17 cellular contexts compared by ENCODE assay signal in the genomic region with DNA sequence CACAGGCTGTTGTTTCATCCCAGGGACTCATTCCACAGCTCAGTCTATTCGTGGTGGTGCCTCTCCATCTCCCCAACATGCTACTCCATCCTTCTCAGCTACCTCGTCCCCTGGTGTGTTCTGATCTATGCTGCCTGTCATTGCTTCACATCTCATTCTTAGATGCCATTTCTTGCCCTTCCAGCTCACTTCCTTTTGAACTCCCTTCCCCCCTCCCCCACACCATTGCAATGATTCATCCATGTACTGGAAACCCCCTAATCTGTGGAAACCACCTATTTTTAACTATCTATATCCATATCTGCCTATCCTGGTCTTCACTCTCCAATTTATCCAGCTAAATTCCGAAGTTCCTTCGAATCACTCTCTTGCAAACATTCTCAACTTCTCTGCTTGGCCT.
DNase-seq lines count a peak whose midpoint lies in the region; ATAC-seq, FAIRE-seq and TF ChIP-seq lines count a peak whose summit lies in the region.
"Had no signal": no experiment of that assay in that cellular context is flagged by ENCODE, and none has a peak within 500 bp of the region (broad histone marks: within the 10 kb centered on the region; RNA-seq: fewer than 3 reads in every experiment).

No MANE protein-coding gene starts in this region.

- H3F3A ChIP-seq in PC-3 (ENCODE audit: low read length, unreplicated experiment): no peaks in the 10 kb centered on the region

- H2BK12ac ChIP-seq in mesenchymal stem cell (ENCODE audit: low read length in 2 of 2): no peak overlapping the region

- H4K8ac ChIP-seq in mesenchymal stem cell (ENCODE audit: low read length): no peak overlapping the region

- ATAC-seq in activated CD4-positive, alpha-beta T cell treated with anti-CD3 and anti-CD28 coated beads for 36 hours: peak; percentile 33
- ATAC-seq in PC-3: no peak
- ATAC-seq: left lung, right lobe of liver had no signal

- H3K4ac ChIP-seq in mesenchymal stem cell (ENCODE audit: low read depth in 1 of 2, low read length in 2 of 2): no peak overlapping the region

- H2BK15ac ChIP-seq in mesenchymal stem cell (ENCODE audit: low read depth, poor library complexity, severe bottlenecking): no peak overlapping the region

- DNase-seq in activated CD4-positive, alpha-beta T cell treated with anti-CD3 and anti-CD28 coated beads for 36 hours: peak; percentile 45
- no peak for DNase-seq in activated CD4-positive, alpha-beta T cell treated with anti-CD3 and anti-CD28 coated beads, Interleukin-2, amount 50 U/mL, for 48 hours
- DNase-seq in PC-3: peak; percentile 18
- DNase-seq in endothelial cell of umbilical vein (ENCODE audit: low read depth, low spot score): peak; percentile 53
- DNase-seq in mesenchymal stem cell: peak; percentile 51
- DNase-seq in stimulated activated CD8-positive, alpha-beta memory T cell treated with anti-CD3 and anti-CD28 coated beads, Interleukin-4, amount 100 ng/mL, for 48 hours: no peak
- DNase-seq in anterior cingulate cortex (lab: John Stamatoyannopoulos, UW): no peak
- no peak for DNase-seq in caudate nucleus (lab: John Stamatoyannopoulos, UW)
- DNase-seq: 8988T, activated gamma-delta T cell treated with Interleukin-2 at 50 U/mL for 16 hours, DMS79, H9, Karpas-422, left lung, NCI-H1417, right lobe of liver had no signal

- CTCF ChIA-PET in activated CD4-positive, alpha-beta T cell treated with anti-CD3 and anti-CD28 coated beads for 36 hours (lab: Charles Lee): interaction anchor here (0.6 to 1.1 kb wide), 2 partner anchors 12 to 175 kb away, joined by 3 read pairs; no protein-coding TSS in a partner anchor
- CTCF ChIA-PET in PC-3 (lab: Charles Lee): no interaction called here
- CTCF ChIA-PET in endothelial cell of umbilical vein (lab: Charles Lee): no interaction called here

- no peak overlapping the region for H3K9ac ChIP-seq in PC-3 (ENCODE audit: low read length)
- H3K9ac ChIP-seq in endothelial cell of umbilical vein (replicated peaks; ENCODE audit: extremely low read depth, insufficient read depth, low read length): no peak overlapping the region
- no peak overlapping the region for H3K9ac ChIP-seq in mesenchymal stem cell (ENCODE audit: low read length)

- dilution Hi-C loops in endothelial cell of umbilical vein (cut with MboI; ENCODE audit: extremely low pct_ligation_motif_present, low sequenced_read_pairs): no loop called here

- TF ChIP-seq CTCF in PC-3 (conservative IDR thresholded peaks at IDR 0.05; ENCODE audit: low read depth, low read length): no peak
- TF ChIP-seq CTCF in endothelial cell of umbilical vein (IDR thresholded peaks at IDR 0.05; ENCODE audit: extremely low read depth in 1 of 2, insufficient read depth in 1 of 2, low read depth in 1 of 2, low read length in 2 of 2): no peak

- no peaks in the 10 kb centered on the region for H3K79me2 ChIP-seq in PC-3 (ENCODE audit: low read length)
- no peaks in the 10 kb centered on the region for H3K79me2 ChIP-seq in endothelial cell of umbilical vein (ENCODE audit: control insufficient read depth, insufficient read depth, low read length)

- H3K27me3 ChIP-seq in PC-3 (ENCODE audit: low read length) (no peaks in the 10 kb centered on the region), endothelial cell of umbilical vein (ENCODE audit: control insufficient read depth in 2 of 2, insufficient read depth in 2 of 2, low read length in 2 of 2) (no peaks in the 10 kb centered on the region), mesenchymal stem cell (ENCODE audit: control insufficient read depth in 1 of 2, insufficient read depth in 1 of 2, low read length in 2 of 2) (no peaks in the 10 kb centered on the region)
- H3K27me3 ChIP-seq: left lung, right lobe of liver had no signal

- no peak overlapping the region for H2AFZ ChIP-seq in PC-3 (ENCODE audit: low read length)
- peak overlapping the region; percentile 80 for H2AFZ ChIP-seq in endothelial cell of umbilical vein (ENCODE audit: low read depth, low read length)
- no peak overlapping the region for H2AFZ ChIP-seq in mesenchymal stem cell (ENCODE audit: low read depth, low read length)

- POLR2A ChIA-PET in activated CD4-positive, alpha-beta T cell treated with anti-CD3 and anti-CD28 coated beads for 36 hours (lab: Charles Lee): no interaction called here
- POLR2A ChIA-PET in PC-3 (lab: Charles Lee; ENCODE audit: unreplicated experiment): no interaction called here
- POLR2A ChIA-PET in endothelial cell of umbilical vein (lab: Charles Lee): interaction anchor here (0.7 kb wide), 1 partner anchor 719 kb away, joined by 7 read pairs; no protein-coding TSS in a partner anchor

- no peak overlapping the region for H2BK5ac ChIP-seq in mesenchymal stem cell (ENCODE audit: low read depth, low read length, poor library complexity, severe bottlenecking)

- H3K9me3 ChIP-seq in PC-3 (ENCODE audit: low read length) (no peaks in the 10 kb centered on the region), endothelial cell of umbilical vein (replicated peaks; ENCODE audit: control insufficient read depth, insufficient read depth, low read length) (no peaks in the 10 kb centered on the region), mesenchymal stem cell (ENCODE audit: control insufficient read depth, low read length) (no peaks in the 10 kb centered on the region)
- H3K9me3 ChIP-seq: left lung, right lobe of liver had no signal

- H3K9me1 ChIP-seq in endothelial cell of umbilical vein (replicated peaks; ENCODE audit: control insufficient read depth, extremely low read depth, insufficient read depth, low read length): no peaks in the 10 kb centered on the region

- no peak overlapping the region for H3K4me2 ChIP-seq in PC-3 (ENCODE audit: low read length)
- no peak overlapping the region for H3K4me2 ChIP-seq in endothelial cell of umbilical vein (ENCODE audit: insufficient read depth, low read length)
- H3K4me2 ChIP-seq in mesenchymal stem cell (ENCODE audit: low read length, poor library complexity, severe bottlenecking): no peak overlapping the region

- H3K27me3 Mint-ChIP-seq in activated CD4-positive, alpha-beta T cell treated with anti-CD3 and anti-CD28 coated beads for 36 hours: no peaks in the 10 kb centered on the region

- H3K18ac ChIP-seq in mesenchymal stem cell (ENCODE audit: low read depth in 1 of 2, low read length in 2 of 2): no peak overlapping the region

- H3K27ac Mint-ChIP-seq in activated CD4-positive, alpha-beta T cell treated with anti-CD3 and anti-CD28 coated beads for 36 hours: no peak overlapping the region
- H3K27ac Mint-ChIP-seq: H9 had no signal

- H3K9me2 ChIP-seq in PC-3 (replicated peaks; ENCODE audit: low read length): no peaks in the 10 kb centered on the region

- H3K23ac ChIP-seq in mesenchymal stem cell (ENCODE audit: low read length in 2 of 2): no peak overlapping the region

- H4K20me1 ChIP-seq in PC-3 (ENCODE audit: low read length) (no peaks in the 10 kb centered on the region), endothelial cell of umbilical vein (replicated peaks; ENCODE audit: control insufficient read depth, extremely low read depth, insufficient read depth, low read length) (no peaks in the 10 kb centered on the region)

- H3K14ac ChIP-seq in mesenchymal stem cell (ENCODE audit: low read length in 2 of 2): no peak overlapping the region

- H4K91ac ChIP-seq in mesenchymal stem cell (ENCODE audit: low read length): no peak overlapping the region

- H3K9me3 Mint-ChIP-seq in activated CD4-positive, alpha-beta T cell treated with anti-CD3 and anti-CD28 coated beads for 36 hours (ENCODE audit: low read depth): no peaks in the 10 kb centered on the region
- H3K9me3 Mint-ChIP-seq: H9 had no signal

- TF ChIP-seq POLR2A in endothelial cell of umbilical vein (IDR thresholded peaks at IDR 0.05; ENCODE audit: low read depth, low read length): no peak

- no TSS peak for BruUV-seq in PC-3 (replicated peaks; lab: Mats Ljungman, UMichigan)
- BruUV-seq in endothelial cell of umbilical vein (replicated peaks; lab: Mats Ljungman, UMichigan): no TSS peak

- no peaks in the 10 kb centered on the region for H3K79me1 ChIP-seq in mesenchymal stem cell (replicated peaks; ENCODE audit: low read length, poor library complexity, severe bottlenecking)

- no peaks in the 10 kb centered on the region for H3K4me1 Mint-ChIP-seq in activated CD4-positive, alpha-beta T cell treated with anti-CD3 and anti-CD28 coated beads for 36 hours
- H3K4me1 Mint-ChIP-seq: H9 had no signal

- no peak overlapping the region for H3K4me3 Mint-ChIP-seq in activated CD4-positive, alpha-beta T cell treated with anti-CD3 and anti-CD28 coated beads for 36 hours
- H3K4me3 Mint-ChIP-seq: H9 had no signal

- H3K4me1 ChIP-seq in PC-3 (ENCODE audit: insufficient read depth, low read length) (peaks cover 13% of the 10 kb centered on the region; the same call in 1 of the 2 replicates), endothelial cell of umbilical vein (ENCODE audit: control insufficient read depth, extremely low read depth, insufficient read depth, low read length) (peaks cover 11% of the 10 kb centered on the region), mesenchymal stem cell (ENCODE audit: control insufficient read depth, insufficient read depth, low read depth, low read length) (peaks cover 2% of the 10 kb centered on the region)
- H3K4me1 ChIP-seq: left lung, right lobe of liver had no signal

- WGBS in mesenchymal stem cell: 80% methylated on average over 4 of the region's 4 CpGs

- intact Hi-C loops in activated CD4-positive, alpha-beta T cell treated with anti-CD3 and anti-CD28 coated beads for 36 hours (cut with DNase I, micrococcal nuclease): no loop called here
- intact Hi-C loops in PC-3 (cut with micrococcal nuclease) (no loop called here), endothelial cell of umbilical vein (cut with micrococcal nuclease) (no loop called here)

- no peak overlapping the region for H3K4me3 ChIP-seq in PC-3 (ENCODE audit: low read length)
- H3K4me3 ChIP-seq in endothelial cell of umbilical vein (replicated peaks in 1 of 3; ENCODE audit: insufficient read depth in 1 of 3, low read depth in 1 of 3, low read length in 3 of 3): no peak overlapping the region
- H3K4me3 ChIP-seq in mesenchymal stem cell (ENCODE audit: insufficient read depth in 1 of 2, low read depth in 1 of 2, low read length in 2 of 2): no peak overlapping the region
- H3K4me3 ChIP-seq: left lung, right lobe of liver had no signal

- H3K27ac ChIP-seq in PC-3 (ENCODE audit: low read length) (no peak overlapping the region), endothelial cell of umbilical vein (ENCODE audit: insufficient read depth, low read depth, low read length) (peak overlapping the region; percentile 23), mesenchymal stem cell (ENCODE audit: low read length, poor library complexity, severe bottlenecking) (no peak overlapping the region), caudate nucleus (ENCODE audit: low read depth, low read length) (no peak overlapping the region)
- H3K27ac ChIP-seq: C4-2B, left lung, right lobe of liver had no signal

- H3K36me3 ChIP-seq in PC-3 (ENCODE audit: low read depth, low read length): no peaks in the 10 kb centered on the region
- no peaks in the 10 kb centered on the region for H3K36me3 ChIP-seq in endothelial cell of umbilical vein (ENCODE audit: control insufficient read depth in 2 of 2, extremely low read depth in 1 of 2, insufficient read depth in 2 of 2, low read length in 2 of 2)
- H3K36me3 ChIP-seq in mesenchymal stem cell (ENCODE audit: control insufficient read depth in 1 of 2, insufficient read depth in 2 of 2, low read depth in 1 of 2, low read length in 2 of 2): no peaks in the 10 kb centered on the region
- H3K36me3 ChIP-seq: left lung, right lobe of liver had no signal

- no peaks in the 10 kb centered on the region for H3K36me3 Mint-ChIP-seq in activated CD4-positive, alpha-beta T cell treated with anti-CD3 and anti-CD28 coated beads for 36 hours (ENCODE audit: low read depth)

- H2AK5ac ChIP-seq in mesenchymal stem cell (ENCODE audit: low read length, severe bottlenecking): no peak overlapping the region

- H2BK120ac ChIP-seq in mesenchymal stem cell (ENCODE audit: low read depth, low read length): no peak overlapping the region

- no peak for FAIRE-seq in endothelial cell of umbilical vein (lab: Jason Lieb, UNC)

Comparison
In these comparisons a context has a peak if more than half of its experiments do, and no peak if none do; other contexts are left out.
1. DNase-seq: peak in activated CD4-positive, alpha-beta T cell treated with anti-CD3 and anti-CD28 coated beads for 36 hours (single experiment), PC-3 (single experiment), endothelial cell of umbilical vein (single experiment) and mesenchymal stem cell (single experiment); none in activated CD4-positive, alpha-beta T cell treated with anti-CD3 and anti-CD28 coated beads, Interleukin-2, amount 50 U/mL, for 48 hours (0 of 2), stimulated activated CD8-positive, alpha-beta memory T cell treated with anti-CD3 and anti-CD28 coated beads, Interleukin-4, amount 100 ng/mL, for 48 hours (single experiment), anterior cingulate cortex (0 of 58) and caudate nucleus (0 of 61).